19 cellular contexts compared by ENCODE assay signal in genomic region chr10:117964528-117964927, GRCh38.
"Had no signal": no experiment of that assay in that cellular context is flagged by ENCODE, and none has a peak within 500 bp of the region (broad histone marks: within the 10 kb centered on the region; RNA-seq: fewer than 3 reads in every experiment).

No MANE protein-coding gene starts in this region.

- H3K4me1 ChIP-seq: esophagus muscularis mucosa, foreskin keratinocyte, parathyroid adenoma, prostate gland, right lobe of liver, tibial nerve, upper lobe of right lung, vagina had no signal

- H3K4me3 ChIP-seq: esophagus muscularis mucosa, prostate gland, right lobe of liver, tibial nerve, upper lobe of right lung, vagina had no signal

- DNase-seq: effector memory CD8-positive, alpha-beta T cell; foreskin keratinocyte; immature natural killer cell; kidney; left colon; mesendoderm; naive B cell; right lobe of liver; stimulated activated CD4-positive, alpha-beta T cell treated with anti-CD3 and anti-CD28 coated beads, Interleukin-4, amount 100 ng/mL, for 1 hour; stimulated activated CD8-positive, alpha-beta memory T cell treated with anti-CD3 and anti-CD28 coated beads, Interleukin-4, amount 100 ng/mL, for 48 hours; stimulated activated naive CD8-positive, alpha-beta T cell treated with anti-CD3 and anti-CD28 coated beads, Interleukin-15, Interleukin-2, amounts not matched to agents 100 U/mL and 50 U/mL, for 24 hours; upper lobe of right lung had no signal

- H3K36me3 ChIP-seq: esophagus muscularis mucosa, prostate gland, right lobe of liver, tibial nerve, upper lobe of right lung, vagina had no signal

- H3K27me3 ChIP-seq: esophagus muscularis mucosa, right lobe of liver, tibial nerve, upper lobe of right lung, vagina had no signal

- ATAC-seq: effector memory CD8-positive, alpha-beta T cell; foreskin keratinocyte; left colon; right lobe of liver; stimulated activated effector memory CD8-positive, alpha-beta T cell treated with anti-CD3 and anti-CD28 coated beads, Interleukin-12 subunit alpha, Interleukin-12 subunit beta, amount 100 ng/mL, for 72 hours; stimulated activated naive CD8-positive, alpha-beta T cell treated with anti-CD3 and anti-CD28 coated beads, Interleukin-15, Interleukin-2, amounts not matched to agents 100 U/mL and 50 U/mL, for 24 hours; upper lobe of right lung had no signal

- H3K9me3 ChIP-seq: esophagus muscularis mucosa, prostate gland, right lobe of liver, tibial nerve, upper lobe of right lung, vagina had no signal

- H3K27ac ChIP-seq: epithelial cell of prostate, esophagus muscularis mucosa, foreskin keratinocyte, parathyroid adenoma, prostate gland, right lobe of liver, tibial nerve, upper lobe of right lung, vagina had no signal
